Comparison of ENCODE assay signal across 15 cellular contexts in genomic region chrY:18664559-18664958, GRCh38.
DNase-seq lines count a peak whose midpoint lies in the region; ATAC-seq and TF ChIP-seq lines count a peak whose summit lies in the region.
"Had no signal": no experiment of that assay in that cellular context is flagged by ENCODE, and none has a peak within 500 bp of the region (broad histone marks: within the 10 kb centered on the region; RNA-seq: fewer than 3 reads in every experiment).

No MANE protein-coding gene starts in this region.

- TF ChIP-seq CTCF in body of pancreas (IDR thresholded peaks at IDR 0.05), result no peak

- H3K9me3 ChIP-seq in body of pancreas, result no peaks in the 10 kb centered on the region

- no peak for TF ChIP-seq POLR2A in body of pancreas (IDR thresholded peaks at IDR 0.05)

- DNase-seq in activated naive CD8-positive, alpha-beta T cell treated with anti-CD3 and anti-CD28 coated beads, Interleukin-2, amount 50 U/mL, for 24 hours, result no peak
- DNase-seq in activated naive CD8-positive, alpha-beta T cell treated with anti-CD3 and anti-CD28 coated beads for 36 hours, result no peak
- no peak for DNase-seq in activated T-helper 2 cell treated with anti-CD3 and anti-CD28 coated beads, Interferon-gamma antibody, Interleukin-2, Interleukin-4, amounts not matched to agents 10 μg/mL and 5 μg/mL and 100 μg/mL, durations not matched to agents 14 hours and 24 hours and 36 hours (ENCODE audit: low spot score)
- DNase-seq in amygdala (lab: John Stamatoyannopoulos, UW), result no peak
- DNase-seq in body of pancreas, result no peak
- DNase-seq: AML-193, H9, NCI-H1105 treated with DMSO at 0.1 percent for 48 hours, NCI-H2029, NCI-H510A, NCI-H82 had no signal

- H3K27ac ChIP-seq in body of pancreas, result no peak overlapping the region
- H3K27ac ChIP-seq: SK-N-MC had no signal

- H3K36me3 ChIP-seq in body of pancreas (replicated peaks in 1 of 2; ENCODE audit: insufficient read depth in 1 of 2, low read depth in 2 of 2), result no peaks in the 10 kb centered on the region

- no peaks in the 10 kb centered on the region for H3K27me3 ChIP-seq in body of pancreas

- no peak overlapping the region for H3K4me3 Mint-ChIP-seq in activated naive CD8-positive, alpha-beta T cell treated with anti-CD3 and anti-CD28 coated beads, Interleukin-2, amount 50 U/mL, for 24 hours
- no peak overlapping the region for H3K4me3 Mint-ChIP-seq in activated naive CD8-positive, alpha-beta T cell treated with anti-CD3 and anti-CD28 coated beads for 36 hours
- peak overlapping the region; percentile 61 for H3K4me3 Mint-ChIP-seq in activated T-helper 2 cell treated with anti-CD3 and anti-CD28 coated beads, Interferon-gamma antibody, Interleukin-2, Interleukin-4, amounts not matched to agents 10 μg/mL and 5 μg/mL and 100 μg/mL, durations not matched to agents 14 hours and 24 hours and 36 hours (ENCODE audit: low read depth)
- H3K4me3 Mint-ChIP-seq: H9 had no signal

- H3K4me1 Mint-ChIP-seq in activated naive CD8-positive, alpha-beta T cell treated with anti-CD3 and anti-CD28 coated beads, Interleukin-2, amount 50 U/mL, for 24 hours, result peaks cover 16% of the 10 kb centered on the region
- H3K4me1 Mint-ChIP-seq in activated naive CD8-positive, alpha-beta T cell treated with anti-CD3 and anti-CD28 coated beads for 36 hours, result peaks cover 9% of the 10 kb centered on the region
- H3K4me1 Mint-ChIP-seq in activated T-helper 2 cell treated with anti-CD3 and anti-CD28 coated beads, Interferon-gamma antibody, Interleukin-2, Interleukin-4, amounts not matched to agents 10 μg/mL and 5 μg/mL and 100 μg/mL, durations not matched to agents 14 hours and 24 hours and 36 hours (ENCODE audit: low read depth), result peaks cover 43% of the 10 kb centered on the region
- H3K4me1 Mint-ChIP-seq: H9 had no signal

- 40 to 60% methylated on average over 2 of the region's 2 CpGs for WGBS in body of pancreas, 2 donors

- peaks cover 4% of the 10 kb centered on the region for H3K27me3 Mint-ChIP-seq in activated naive CD8-positive, alpha-beta T cell treated with anti-CD3 and anti-CD28 coated beads, Interleukin-2, amount 50 U/mL, for 24 hours
- peaks cover 20% of the 10 kb centered on the region for H3K27me3 Mint-ChIP-seq in activated naive CD8-positive, alpha-beta T cell treated with anti-CD3 and anti-CD28 coated beads for 36 hours
- no peaks in the 10 kb centered on the region for H3K27me3 Mint-ChIP-seq in activated T-helper 2 cell treated with anti-CD3 and anti-CD28 coated beads, Interferon-gamma antibody, Interleukin-2, Interleukin-4, amounts not matched to agents 10 μg/mL and 5 μg/mL and 100 μg/mL, durations not matched to agents 14 hours and 24 hours and 36 hours (ENCODE audit: low read depth)

- peak; percentile 97 for ATAC-seq in activated naive CD8-positive, alpha-beta T cell treated with anti-CD3 and anti-CD28 coated beads, Interleukin-2, amount 50 U/mL, for 24 hours
- ATAC-seq in HG03196 (IDR thresholded peaks at IDR 0.05; ENCODE audit: unreplicated experiment), result peak; percentile 68
- ATAC-seq in GM21576 (IDR thresholded peaks at IDR 0.05; ENCODE audit: unreplicated experiment), result no peak
- ATAC-seq in body of pancreas, result no peak
- ATAC-seq: Right ventricle myocardium inferior had no signal

- H3K4me3 ChIP-seq in body of pancreas, result no peak overlapping the region
- H3K4me3 ChIP-seq: SK-N-MC had no signal

- H3K9me3 Mint-ChIP-seq in activated naive CD8-positive, alpha-beta T cell treated with anti-CD3 and anti-CD28 coated beads, Interleukin-2, amount 50 U/mL, for 24 hours, result no peaks in the 10 kb centered on the region
- no peaks in the 10 kb centered on the region for H3K9me3 Mint-ChIP-seq in activated naive CD8-positive, alpha-beta T cell treated with anti-CD3 and anti-CD28 coated beads for 36 hours
- H3K9me3 Mint-ChIP-seq in activated T-helper 2 cell treated with anti-CD3 and anti-CD28 coated beads, Interferon-gamma antibody, Interleukin-2, Interleukin-4, amounts not matched to agents 10 μg/mL and 5 μg/mL and 100 μg/mL, durations not matched to agents 14 hours and 24 hours and 36 hours, result peaks cover 7% of the 10 kb centered on the region
- H3K9me3 Mint-ChIP-seq: H9 had no signal

- no peaks in the 10 kb centered on the region for H3K36me3 Mint-ChIP-seq in activated naive CD8-positive, alpha-beta T cell treated with anti-CD3 and anti-CD28 coated beads, Interleukin-2, amount 50 U/mL, for 24 hours (ENCODE audit: low read depth)
- no peaks in the 10 kb centered on the region for H3K36me3 Mint-ChIP-seq in activated naive CD8-positive, alpha-beta T cell treated with anti-CD3 and anti-CD28 coated beads for 36 hours
- H3K36me3 Mint-ChIP-seq in activated T-helper 2 cell treated with anti-CD3 and anti-CD28 coated beads, Interferon-gamma antibody, Interleukin-2, Interleukin-4, amounts not matched to agents 10 μg/mL and 5 μg/mL and 100 μg/mL, durations not matched to agents 14 hours and 24 hours and 36 hours (ENCODE audit: low read depth), result peaks cover 16% of the 10 kb centered on the region

- intact Hi-C loops in activated T-helper 2 cell treated with anti-CD3 and anti-CD28 coated beads, Interferon-gamma antibody, Interleukin-2, Interleukin-4, amounts not matched to agents 10 μg/mL and 5 μg/mL and 100 μg/mL, durations not matched to agents 14 hours and 24 hours and 36 hours (cut with micrococcal nuclease), result no loop called here
- intact Hi-C loops in body of pancreas (cut with DNase I), result no loop called here

- no peaks in the 10 kb centered on the region for H3K4me1 ChIP-seq in body of pancreas

- no peak overlapping the region for H3K27ac Mint-ChIP-seq in activated naive CD8-positive, alpha-beta T cell treated with anti-CD3 and anti-CD28 coated beads, Interleukin-2, amount 50 U/mL, for 24 hours
- H3K27ac Mint-ChIP-seq in activated naive CD8-positive, alpha-beta T cell treated with anti-CD3 and anti-CD28 coated beads for 36 hours, result no peak overlapping the region
- peak overlapping the region; percentile 86 for H3K27ac Mint-ChIP-seq in activated T-helper 2 cell treated with anti-CD3 and anti-CD28 coated beads, Interferon-gamma antibody, Interleukin-2, Interleukin-4, amounts not matched to agents 10 μg/mL and 5 μg/mL and 100 μg/mL, durations not matched to agents 14 hours and 24 hours and 36 hours
- H3K27ac Mint-ChIP-seq: H9 had no signal

Comparison
In these comparisons a context has a peak if more than half of its experiments do, and no peak if none do; other contexts are left out.
1. ATAC-seq: peak in activated naive CD8-positive, alpha-beta T cell treated with anti-CD3 and anti-CD28 coated beads, Interleukin-2, amount 50 U/mL, for 24 hours (single experiment) and HG03196 (single experiment); none in GM21576 (single experiment) and body of pancreas (single experiment).